Comparison of ENCODE assay signal across 8 cellular contexts in genomic region chr21:34022557-34023335, GRCh38.
DNase-seq lines count a peak whose midpoint lies in the region; ATAC-seq, FAIRE-seq and TF ChIP-seq lines count a peak whose summit lies in the region.

No MANE protein-coding gene starts in this region.

- ATAC-seq in GM18498 (IDR thresholded peaks at IDR 0.05; ENCODE audit: unreplicated experiment) (no peak), GM21786 (IDR thresholded peaks at IDR 0.05; ENCODE audit: unreplicated experiment) (no peak)

- TF ChIP-seq CTCF in D721Med (IDR thresholded peaks at IDR 0.05; ENCODE audit: insufficient read depth, missing control alignments), result no peak

- FAIRE-seq in GM19239 (lab: Jason Lieb, UNC) (peak; percentile 67), D721Med (lab: Jason Lieb, UNC) (no peak)

- no peak for DNase-seq in GM19239 (ENCODE audit: insufficient read length, low spot score)
- peak; percentile 86 for DNase-seq in NOMO-1 treated with DMSO at 0.1 percent for 48 hours (lab: John Stamatoyannopoulos, UW; ENCODE audit: unreplicated experiment)
- peak; percentile 30 for DNase-seq in activated T-helper 9 cell treated with anti-CD3 and anti-CD28 coated beads, Interleukin-2, amount 50 U/mL, for 16 hours (ENCODE audit: low read depth)
- peak; percentile 56 for DNase-seq in stimulated activated CD4-positive, alpha-beta T cell treated with anti-CD3 and anti-CD28 coated beads, Interleukin-15, amount 100 ng/mL, for 24 hours
- no peak for DNase-seq in D721Med (ENCODE audit: insufficient read length, low spot score)
- no peak for DNase-seq in cerebellar nuclear complex (lab: John Stamatoyannopoulos, UW)

Comparison
In these comparisons a context has a peak if more than half of its experiments do, and no peak if none do; other contexts are left out.
1. DNase-seq: peak in NOMO-1 treated with DMSO at 0.1 percent for 48 hours (single experiment), activated T-helper 9 cell treated with anti-CD3 and anti-CD28 coated beads, Interleukin-2, amount 50 U/mL, for 16 hours (single experiment) and stimulated activated CD4-positive, alpha-beta T cell treated with anti-CD3 and anti-CD28 coated beads, Interleukin-15, amount 100 ng/mL, for 24 hours (single experiment); none in GM19239 (single experiment), D721Med (single experiment) and cerebellar nuclear complex (0 of 2).